ENCODE assay signal across 1 cellular context in the genomic region with DNA sequence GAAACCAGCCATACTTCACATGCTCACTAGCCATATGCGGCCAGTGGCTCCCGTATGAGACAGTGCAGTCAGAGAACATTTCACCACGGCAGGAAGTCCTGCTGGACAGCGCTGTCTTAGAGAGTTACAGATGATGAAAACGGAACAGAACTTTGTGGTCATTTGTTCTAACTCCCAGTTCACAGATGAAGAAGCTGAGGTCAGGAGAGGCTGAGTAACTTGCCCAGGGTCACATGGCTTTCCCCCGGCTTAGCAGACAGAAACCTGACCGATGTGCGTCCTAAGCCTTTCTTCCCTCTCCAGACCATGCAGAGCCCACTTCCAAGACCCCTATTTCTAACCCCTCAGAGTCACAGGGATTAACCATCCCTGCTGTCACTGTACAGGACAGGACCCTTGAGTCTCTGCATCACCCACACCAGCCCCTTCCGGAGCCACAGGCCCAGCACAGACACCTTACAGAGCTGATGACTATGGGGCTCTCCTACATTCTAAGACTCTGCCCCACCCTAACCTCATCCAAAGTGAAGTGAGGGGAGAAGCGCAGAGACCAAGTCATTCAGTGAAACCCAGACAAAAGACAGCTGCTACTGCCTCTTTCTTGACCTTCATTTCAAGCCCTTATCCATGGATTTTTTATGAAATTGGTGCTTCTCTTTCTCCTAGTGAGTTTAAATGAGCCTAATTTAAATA.
TF ChIP-seq lines count a peak whose summit lies in the region.

No MANE protein-coding gene starts in this region.

TF ChIP-seq in GM12878, 131 proteins besides CTCF, POLR2A, EP300 and RAD21 (continued from another document and continues in another):
- peak; percentile 61 for TF ChIP-seq USF2 (IDR thresholded peaks at IDR 0.05; ENCODE audit: borderline replicate concordance, low read depth, low read length)
- 0 out of 2 replicates have a peak, but pooled peaks have one; percentile 17 for TF ChIP-seq YY1 (IDR thresholded peaks at IDR 0.05; ENCODE audit: low read depth, low read length)
- no peak for TF ChIP-seq BCL3 (IDR thresholded peaks at IDR 0.05; ENCODE audit: borderline replicate concordance, insufficient read depth, low read depth, low read length, poor library complexity, severe bottlenecking)
- no peak for TF ChIP-seq YBX1 (IDR thresholded peaks at IDR 0.05)
- no peak for TF ChIP-seq JUND (IDR thresholded peaks at IDR 0.05; ENCODE audit: low read depth, low read length)
- TF ChIP-seq, protein P1, sequence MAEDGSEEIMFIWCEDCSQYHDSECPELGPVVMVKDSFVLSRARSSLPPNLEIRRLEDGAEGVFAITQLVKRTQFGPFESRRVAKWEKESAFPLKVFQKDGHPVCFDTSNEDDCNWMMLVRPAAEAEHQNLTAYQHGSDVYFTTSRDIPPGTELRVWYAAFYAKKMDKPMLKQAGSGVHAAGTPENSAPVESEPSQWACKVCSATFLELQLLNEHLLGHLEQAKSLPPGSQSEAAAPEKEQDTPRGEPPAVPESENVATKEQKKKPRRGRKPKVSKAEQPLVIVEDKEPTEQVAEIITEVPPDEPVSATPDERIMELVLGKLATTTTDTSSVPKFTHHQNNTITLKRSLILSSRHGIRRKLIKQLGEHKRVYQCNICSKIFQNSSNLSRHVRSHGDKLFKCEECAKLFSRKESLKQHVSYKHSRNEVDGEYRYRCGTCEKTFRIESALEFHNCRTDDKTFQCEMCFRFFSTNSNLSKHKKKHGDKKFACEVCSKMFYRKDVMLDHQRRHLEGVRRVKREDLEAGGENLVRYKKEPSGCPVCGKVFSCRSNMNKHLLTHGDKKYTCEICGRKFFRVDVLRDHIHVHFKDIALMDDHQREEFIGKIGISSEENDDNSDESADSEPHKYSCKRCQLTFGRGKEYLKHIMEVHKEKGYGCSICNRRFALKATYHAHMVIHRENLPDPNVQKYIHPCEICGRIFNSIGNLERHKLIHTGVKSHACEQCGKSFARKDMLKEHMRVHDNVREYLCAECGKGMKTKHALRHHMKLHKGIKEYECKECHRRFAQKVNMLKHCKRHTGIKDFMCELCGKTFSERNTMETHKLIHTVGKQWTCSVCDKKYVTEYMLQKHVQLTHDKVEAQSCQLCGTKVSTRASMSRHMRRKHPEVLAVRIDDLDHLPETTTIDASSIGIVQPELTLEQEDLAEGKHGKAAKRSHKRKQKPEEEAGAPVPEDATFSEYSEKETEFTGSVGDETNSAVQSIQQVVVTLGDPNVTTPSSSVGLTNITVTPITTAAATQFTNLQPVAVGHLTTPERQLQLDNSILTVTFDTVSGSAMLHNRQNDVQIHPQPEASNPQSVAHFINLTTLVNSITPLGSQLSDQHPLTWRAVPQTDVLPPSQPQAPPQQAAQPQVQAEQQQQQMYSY (CRISPR knock-in tag; IDR thresholded peaks at IDR 0.05) = peak; percentile 55; the same call in 1 of the 2 replicates
- no peak for TF ChIP-seq ZNF622 (IDR thresholded peaks at IDR 0.05)
- TF ChIP-seq E2F8 (IDR thresholded peaks at IDR 0.05; ENCODE audit: low read depth, partially characterized antibody) = no peak
- TF ChIP-seq SIN3A (IDR thresholded peaks at IDR 0.05; ENCODE audit: low read depth, low read length) = no peak
- TF ChIP-seq TCF3 (IDR thresholded peaks at IDR 0.05; ENCODE audit: borderline replicate concordance, insufficient read depth, low read depth, low read length) = peak; percentile 83; the same call in 1 of the 2 replicates
- no peak for TF ChIP-seq CUX1 (IDR thresholded peaks at IDR 0.05; ENCODE audit: insufficient replicate concordance, low read depth, low read length)
- TF ChIP-seq BCL11A (IDR thresholded peaks at IDR 0.05; ENCODE audit: low read depth, low read length) = peak; percentile 76
- no peak for TF ChIP-seq FOXK2 (IDR thresholded peaks at IDR 0.05)
- no peak for TF ChIP-seq SUZ12 (IDR thresholded peaks at IDR 0.05; ENCODE audit: unreplicated experiment)
- TF ChIP-seq SMARCA5 (IDR thresholded peaks at IDR 0.05) = peak; percentile 74
- TF ChIP-seq RCOR1 (conservative IDR thresholded peaks at IDR 0.05; ENCODE audit: low read depth, low read length) = no peak
- no peak for TF ChIP-seq FOS (IDR thresholded peaks at IDR 0.05; ENCODE audit: borderline replicate concordance, extremely low read depth, insufficient read length)
- TF ChIP-seq ZZZ3 (IDR thresholded peaks at IDR 0.05; ENCODE audit: control insufficient read depth, insufficient read length, low read depth) = no peak
- no peak for TF ChIP-seq TAF1 (IDR thresholded peaks at IDR 0.05; ENCODE audit: borderline replicate concordance, low read depth, low read length)
- TF ChIP-seq EGR1 (IDR thresholded peaks at IDR 0.05; ENCODE audit: borderline replicate concordance in 1 of 2, low read depth in 2 of 2, low read length in 2 of 2) = 0 out of 3 replicates have a peak, but pooled peaks of 1 of the 2 experiments have one; percentile 5
- no peak for TF ChIP-seq BRCA1 (IDR thresholded peaks at IDR 0.05; ENCODE audit: low read depth, low read length)
- TF ChIP-seq DPF2 (IDR thresholded peaks at IDR 0.05) = peak; percentile 76
- peak; percentile 50 for TF ChIP-seq RELA (IDR thresholded peaks at IDR 0.05; ENCODE audit: borderline replicate concordance, partially characterized antibody)
- no peak for TF ChIP-seq ZNF207 (IDR thresholded peaks at IDR 0.05; ENCODE audit: borderline replicate concordance)
- no peak for TF ChIP-seq SMAD1 (IDR thresholded peaks at IDR 0.05; ENCODE audit: low read depth, partially characterized antibody)
- no peak for TF ChIP-seq KLF5 (IDR thresholded peaks at IDR 0.05; ENCODE audit: partially characterized antibody)
- no peak for TF ChIP-seq NFYA (IDR thresholded peaks at IDR 0.05; ENCODE audit: borderline replicate concordance, low read depth, low read length)
- TF ChIP-seq ZNF687 (IDR thresholded peaks at IDR 0.05) = no peak
- peak; percentile 69; the same call in 1 of the 2 replicates for TF ChIP-seq PAX5 (IDR thresholded peaks at IDR 0.05; ENCODE audit: borderline replicate concordance, low read depth, low read length)
- peak; percentile 77 for TF ChIP-seq SKIL (IDR thresholded peaks at IDR 0.05; ENCODE audit: low read depth, poor library complexity, severe bottlenecking)
- peak in 1 of 2 experiments; percentile 61; a peak in 2 of 4 replicates for TF ChIP-seq BHLHE40 (IDR thresholded peaks at IDR 0.05; ENCODE audit: borderline replicate concordance in 1 of 2, low read depth in 2 of 2, low read length in 1 of 2)
- no peak for TF ChIP-seq MEF2A (IDR thresholded peaks at IDR 0.05; ENCODE audit: insufficient read depth, low read depth, low read length)
